In the genomic region with DNA sequence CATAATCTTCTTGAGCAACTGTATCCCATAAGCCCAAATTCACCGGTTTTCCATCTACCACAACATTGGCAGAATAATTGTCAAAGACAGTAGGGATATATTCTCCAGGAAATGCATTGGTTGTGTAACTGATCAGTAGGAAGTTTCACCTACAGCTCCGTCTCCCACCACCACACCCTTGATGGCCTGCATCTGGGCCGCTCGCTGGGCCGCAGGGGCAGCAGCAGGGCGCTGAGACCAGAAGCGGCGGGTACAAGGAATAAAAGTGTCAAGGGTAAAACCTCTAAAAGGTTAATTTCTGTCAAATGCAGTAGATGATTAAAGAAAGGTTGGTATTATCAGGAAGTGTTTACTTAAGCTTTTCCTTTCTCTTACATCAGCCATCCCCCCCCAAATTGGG, we compare ENCODE assay signal across 33 cellular contexts.
"Had no signal": no experiment of that assay in that cellular context is flagged by ENCODE, and none has a peak within 500 bp of the region (broad histone marks: within the 10 kb centered on the region; RNA-seq: fewer than 3 reads in every experiment).

No MANE protein-coding gene starts in this region.

- ATAC-seq: activated naive CD4-positive, alpha-beta T cell treated with anti-CD3 and anti-CD28 coated beads, Interleukin-2, amount 50 U/mL, for 72 hours; activated naive CD8-positive, alpha-beta T cell treated with anti-CD3 and anti-CD28 coated beads, Interleukin-2, amount 50 U/mL, for 24 hours; activated T-cell treated with anti-CD3 and anti-CD28 coated beads, Interleukin-2, amount 50 U/mL, for 4 hours; activated T-cell treated with anti-CD3 and anti-CD28 coated beads, Interleukin-2, amount 50 U/mL, for 72 hours; activated T-helper 17 cell treated with anti-CD3 and anti-CD28 coated beads, Interleukin-2, amount 50 U/mL, for 72 hours; body of pancreas had no signal

- DNase-seq: activated effector memory CD4-positive, alpha-beta T cell treated with anti-CD3 and anti-CD28 coated beads, Interleukin-2, amount 50 U/mL, for 16 hours; activated effector memory CD4-positive, alpha-beta T cell treated with Interleukin-2 at 50 U/mL for 16 hours; activated gamma-delta T cell; activated gamma-delta T cell treated with Interleukin-2 at 50 U/mL for 16 hours; activated naive CD4-positive, alpha-beta T cell; activated naive CD4-positive, alpha-beta T cell treated with anti-CD3 and anti-CD28 coated beads for 36 hours; activated naive CD4-positive, alpha-beta T cell treated with anti-CD3 and anti-CD28 coated beads, Interleukin-2, amount 10 ng/mL, durations not matched to agents 7 days and 5 days; activated naive CD4-positive, alpha-beta T cell treated with anti-CD3 and anti-CD28 coated beads, Interleukin-2, amount 50 U/mL, for 16 hours; activated naive CD4-positive, alpha-beta T cell treated with Interleukin-2 at 50 U/mL for 16 hours; activated naive CD8-positive, alpha-beta T cell treated with anti-CD3 and anti-CD28 coated beads for 36 hours; activated naive CD8-positive, alpha-beta T cell treated with anti-CD3 and anti-CD28 coated beads, Interleukin-2, amount 10 ng/mL, durations not matched to agents 7 days and 5 days; activated naive CD8-positive, alpha-beta T cell treated with anti-CD3 and anti-CD28 coated beads, Interleukin-2, amount 50 U/mL, for 24 hours; activated T-cell treated with anti-CD3 and anti-CD28 coated beads, Interleukin-2, amount 50 U/mL, for 1 hour; activated T-cell treated with anti-CD3 and anti-CD28 coated beads, Interleukin-2, amount 50 U/mL, for 24 hours; activated T-cell treated with anti-CD3 and anti-CD28 coated beads, Interleukin-2, amount 50 U/mL, for 4 hours; activated T-cell treated with anti-CD3 and anti-CD28 coated beads, Interleukin-2, amount 50 U/mL, for 48 hours; activated T-cell treated with anti-CD3 and anti-CD28 coated beads, Interleukin-2, amount 50 U/mL, for 72 hours; adrenal gland; amniotic stem cell; amygdala; anterior cingulate cortex; body of pancreas; brain microvascular endothelial cell; caudate nucleus; central memory CD4-positive, alpha-beta T cell; cerebellar nuclear complex had no signal

- FAIRE-seq: astrocyte, bronchial epithelial cell had no signal

- H3K9me3 ChIP-seq: adrenal gland, ascending aorta, body of pancreas, breast epithelium had no signal

- H3K27me3 ChIP-seq: adrenal gland, ascending aorta, body of pancreas, brain microvascular endothelial cell, breast epithelium, cardiac muscle cell had no signal

- H3K36me3 ChIP-seq: adrenal gland, ascending aorta, brain microvascular endothelial cell, breast epithelium, cardiac muscle cell had no signal

- H3K27ac ChIP-seq: adrenal gland, ascending aorta, body of pancreas, brain microvascular endothelial cell, breast epithelium, cardiac muscle cell had no signal

- H3K4me3 ChIP-seq: adrenal gland, ascending aorta, body of pancreas, breast epithelium, cardiac muscle cell had no signal

- H3K4me1 ChIP-seq: adrenal gland, ascending aorta, body of pancreas, breast epithelium had no signal
